1 cellular context compared by ENCODE assay signal in the genomic region with DNA sequence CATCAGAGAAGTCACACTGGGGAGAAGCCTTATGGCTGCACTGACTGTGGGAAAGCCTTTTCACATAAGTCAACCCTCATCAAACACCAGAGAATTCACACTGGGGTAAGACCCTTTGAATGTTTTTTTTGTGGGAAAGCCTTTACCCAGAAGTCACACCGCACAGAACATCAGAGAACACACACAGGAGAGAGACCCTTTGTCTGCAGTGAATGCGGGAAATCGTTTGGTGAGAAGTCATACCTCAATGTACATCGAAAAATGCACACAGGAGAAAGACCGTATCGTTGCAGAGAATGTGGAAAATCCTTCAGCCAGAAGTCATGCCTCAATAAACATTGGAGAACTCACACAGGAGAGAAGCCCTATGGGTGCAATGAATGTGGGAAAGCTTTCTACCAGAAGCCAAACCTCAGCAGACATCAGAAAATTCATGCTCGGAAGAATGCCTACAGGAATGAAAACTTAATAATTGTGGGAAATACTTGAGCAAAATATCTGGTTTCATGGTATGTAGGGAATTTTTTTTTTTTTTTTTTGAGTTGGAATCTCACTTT.
TF ChIP-seq lines count a peak whose summit lies in the region.

No MANE protein-coding gene starts in this region.

TF ChIP-seq in H1, 55 proteins besides CTCF, POLR2A, EP300 and RAD21:
- TF ChIP-seq ZNF274 (IDR thresholded peaks at IDR 0.05; ENCODE audit: borderline replicate concordance, extremely low read depth, low read length) (peak; percentile 91), MAFK (IDR thresholded peaks at IDR 0.05; ENCODE audit: low read depth, low read length) (no peak)
TF ChIP-seq in H1: peak in this region for 1.
